ENCODE assay signal across 23 cellular contexts in the genomic region with DNA sequence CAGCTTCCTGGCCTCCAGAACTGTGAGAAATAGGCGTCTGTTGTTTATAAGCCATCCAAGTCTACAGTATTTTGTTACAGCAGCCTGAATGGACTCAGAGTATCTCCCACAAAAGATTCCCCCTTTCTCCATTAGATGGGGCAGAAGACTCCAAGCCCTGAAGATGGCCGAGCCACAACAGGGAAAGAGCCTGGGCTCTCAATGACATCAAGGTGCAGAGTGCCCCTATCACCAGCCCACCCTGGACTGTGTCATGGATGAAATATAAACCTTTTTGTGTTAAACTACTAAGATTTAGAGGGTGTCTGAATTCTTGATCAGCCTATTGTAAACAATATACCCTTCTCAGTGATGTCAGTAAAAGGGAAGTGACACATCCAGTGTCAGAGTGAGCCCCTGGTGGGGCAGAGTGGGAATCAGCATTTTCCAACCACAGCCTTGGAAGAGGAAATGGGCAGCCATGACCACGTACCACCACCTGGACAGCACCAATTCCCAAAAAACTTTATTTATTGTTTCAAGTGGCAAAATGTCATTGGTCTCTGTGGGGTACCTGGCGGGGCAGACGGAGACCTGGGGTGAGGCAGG. TPM values are rescaled to one million over a fixed set of nuclear protein-coding genes. Genes with fewer than 3 reads are reported as not detected.
DNase-seq lines count a peak whose midpoint lies in the region; ATAC-seq, FAIRE-seq and TF ChIP-seq lines count a peak whose summit lies in the region.
"Had no signal": no experiment of that assay in that cellular context is flagged by ENCODE, and none has a peak within 500 bp of the region (broad histone marks: within the 10 kb centered on the region; RNA-seq: fewer than 3 reads in every experiment).

No MANE protein-coding gene starts in this region.

- H2AFZ ChIP-seq in K562 (ENCODE audit: low read depth, low read length) (no peak overlapping the region), osteoblast (ENCODE audit: low read length) (no peak overlapping the region)
- H2AFZ ChIP-seq: GM23338 had no signal

- no peaks in the 10 kb centered on the region for H3K9me1 ChIP-seq in K562 (ENCODE audit: control insufficient read depth, insufficient read depth, low read length)

- peaks cover 9% of the 10 kb centered on the region for H3K4me1 ChIP-seq in Caco-2
- peaks cover 3 to 13% of the 10 kb centered on the region in 2 experiments; a peak in 4 of 5 replicates for H3K4me1 ChIP-seq in K562 (replicated peaks in 1 of 2; ENCODE audit: control insufficient read depth in 2 of 2, insufficient read depth in 2 of 2, low read length in 2 of 2)
- peaks cover 15% of the 10 kb centered on the region for H3K4me1 ChIP-seq in osteoblast (ENCODE audit: insufficient read depth, low read length)
- H3K4me1 ChIP-seq: BLaER1 had no signal

- TF ChIP-seq CTCF in Caco-2 (IDR thresholded peaks at IDR 0.05; ENCODE audit: insufficient read depth in 1 of 2, low read depth in 1 of 2, low read length in 1 of 2, severe bottlenecking in 1 of 2, unreplicated experiment in 1 of 2) (no peak), K562 (IDR thresholded peaks at IDR 0.05 in 2 of 3, conservative IDR thresholded peaks at IDR 0.05 in 1 of 3; ENCODE audit: insufficient read depth in 2 of 3, low read depth in 1 of 3, low read length in 3 of 3) (0 out of 6 replicates have a peak, but pooled peaks of 1 of the 3 experiments have one; percentile 1), osteoblast (IDR thresholded peaks at IDR 0.05; ENCODE audit: extremely low read depth, low read depth, low read length) (no peak)

- WGBS in K562 (ENCODE audit: insufficient coverage, low coverage, missing lambda C conversion rate), result 84% methylated on average over 4 of the region's 5 CpGs

- H3K27ac Mint-ChIP-seq in Caco-2 (ENCODE audit: unreplicated experiment), result no peak overlapping the region
- H3K27ac Mint-ChIP-seq: CD14-positive monocyte; CD4-positive, alpha-beta memory T cell; GM23338; HFFc6 had no signal

- no peak for FAIRE-seq in K562 (lab: Jason Lieb, UNC)
- FAIRE-seq: G401.6, GM12891, GM18507, H54 had no signal

- POLR2A ChIA-PET in Caco-2 (lab: Charles Lee), result no interaction called here
- POLR2A ChIA-PET in K562 (lab: Yijun Ruan, JAX), result no interaction called here

- intact Hi-C loops in Caco-2 (cut with micrococcal nuclease; ENCODE audit: unreplicated experiment) (no loop called here), K562 (cut with micrococcal nuclease) (no loop called here)

- H3K9me3 Mint-ChIP-seq in Caco-2 (ENCODE audit: unreplicated experiment), result no peaks in the 10 kb centered on the region
- H3K9me3 Mint-ChIP-seq: HFFc6 had no signal

- TF ChIP-seq POLR2A in K562 (conservative IDR thresholded peaks at IDR 0.05), result no peak

- no peak overlapping the region for H3K27ac ChIP-seq in K562 (ENCODE audit: extremely low read depth, low read depth, low read length)
- no peak overlapping the region for H3K27ac ChIP-seq in osteoblast (ENCODE audit: low read depth, low read length)
- H3K27ac ChIP-seq: BLaER1 had no signal

- H3K4me3 ChIP-seq in Caco-2 (ENCODE audit: low read depth, low read length) (no peak overlapping the region), K562 (no peak overlapping the region), osteoblast (ENCODE audit: insufficient read depth, low read length) (no peak overlapping the region)
- H3K4me3 ChIP-seq: BLaER1, GM23338 had no signal

- H3K4me2 ChIP-seq in K562 (ENCODE audit: insufficient read depth, low read length) (no peak overlapping the region), osteoblast (ENCODE audit: insufficient read depth, low read length) (no peak overlapping the region)
- H3K4me2 ChIP-seq: BLaER1, GM23338 had no signal

- BruUV-seq in Caco-2 (replicated peaks; lab: Mats Ljungman, UMichigan) (TSS peak; percentile 14), K562 (replicated peaks; lab: Mats Ljungman, UMichigan) (no TSS peak)

- no peak overlapping the region for H3K9ac ChIP-seq in K562 (ENCODE audit: insufficient read depth in 1 of 2, low read depth in 2 of 2, low read length in 2 of 2)
- H3K9ac ChIP-seq: BLaER1 had no signal

- ATAC-seq in K562, result peak; percentile 29; the same call in 2 of the 3 replicates
- ATAC-seq: GM23338, HCT116 had no signal

- H3K36me3 Mint-ChIP-seq in Caco-2 (ENCODE audit: insufficient read depth, unreplicated experiment), result peaks cover 77% of the 10 kb centered on the region

- H3K9me3 ChIP-seq in Caco-2, result no peaks in the 10 kb centered on the region; the same call in 1 of the 2 replicates
- no peaks in the 10 kb centered on the region; the same call in 1 of the 2 replicates for H3K9me3 ChIP-seq in K562 (replicated peaks; ENCODE audit: control insufficient read depth, insufficient read depth, low read depth, low read length)
- H3K9me3 ChIP-seq in osteoblast (ENCODE audit: low read depth, low read length), result no peaks in the 10 kb centered on the region

- CTCF ChIA-PET in Caco-2 (lab: Charles Lee), result no interaction called here
- CTCF ChIA-PET in K562 (lab: Yijun Ruan, JAX; ENCODE audit: low intra/inter-chr PET ratio), result interaction anchor here (0.6 kb wide), 1 partner anchor 170 kb away, joined by 3 read pairs; no protein-coding TSS in a partner anchor

- in situ Hi-C loops in K562 (cut with MboI), result no loop called here

- no peak for TF ChIP-seq EP300 in K562 (IDR thresholded peaks at IDR 0.05; ENCODE audit: low read length)

- H3K27me3 ChIP-seq in Caco-2 (replicated peaks; ENCODE audit: control insufficient read depth, insufficient read depth, low read length), result no peaks in the 10 kb centered on the region
- H3K27me3 ChIP-seq in K562 (ENCODE audit: control insufficient read depth in 2 of 2, insufficient read depth in 2 of 2, low read length in 2 of 2), result no peaks in the 10 kb centered on the region
- no peaks in the 10 kb centered on the region for H3K27me3 ChIP-seq in osteoblast (ENCODE audit: insufficient read depth, low read length)
- H3K27me3 ChIP-seq: BLaER1 had no signal

- H3K79me2 ChIP-seq in K562 (ENCODE audit: control insufficient read depth, insufficient read depth, low read length), result no peaks in the 10 kb centered on the region
- H3K79me2 ChIP-seq in osteoblast (ENCODE audit: insufficient read depth, low read length), result peaks cover 9% of the 10 kb centered on the region

- no peaks in the 10 kb centered on the region for H3K27me3 Mint-ChIP-seq in Caco-2 (ENCODE audit: insufficient read depth, unreplicated experiment)
- H3K27me3 Mint-ChIP-seq: CD4-positive, alpha-beta memory T cell had no signal

- H4K20me1 ChIP-seq in K562 (replicated peaks; ENCODE audit: control insufficient read depth, insufficient read depth, low read length) (no peaks in the 10 kb centered on the region), osteoblast (ENCODE audit: insufficient read depth, low read length) (peaks cover 14% of the 10 kb centered on the region)
- H4K20me1 ChIP-seq: BLaER1 had no signal

- peaks cover 8% of the 10 kb centered on the region for H3K4me1 Mint-ChIP-seq in Caco-2 (ENCODE audit: low read depth, unreplicated experiment)
- H3K4me1 Mint-ChIP-seq: CD14-positive monocyte had no signal

- TF ChIP-seq RAD21 in K562 (CRISPR knock-in tag; conservative IDR thresholded peaks at IDR 0.05 in 1 of 2, IDR thresholded peaks at IDR 0.05 in 1 of 2), result no peak

- peaks cover 22% of the 10 kb centered on the region for H3K36me3 ChIP-seq in Caco-2 (ENCODE audit: control insufficient read depth, insufficient read depth, low read length)
- H3K36me3 ChIP-seq in K562 (ENCODE audit: control insufficient read depth, insufficient read depth, low read length), result peaks cover 46% of the 10 kb centered on the region
- H3K36me3 ChIP-seq in osteoblast (ENCODE audit: insufficient read depth, low read length), result peaks cover 63% of the 10 kb centered on the region

- no peak overlapping the region for H3K4me3 Mint-ChIP-seq in Caco-2 (ENCODE audit: unreplicated experiment)
- H3K4me3 Mint-ChIP-seq: CD14-positive monocyte; CD4-positive, alpha-beta memory T cell; GM23338; HFFc6 had no signal

- DNase-seq in Caco-2, result no peak
- peak; percentile 79 for DNase-seq in HT1080 (ENCODE audit: low read depth)
- no peak for DNase-seq in K562 (ENCODE audit: extremely low read depth in 1 of 4, low spot score in 3 of 4)
- DNase-seq in osteoblast (ENCODE audit: insufficient read length, low spot score, missing footprints), result peak; percentile 26
- no peak for DNase-seq in EL
- DNase-seq in foreskin melanocyte, result no peak
- DNase-seq in NCI-H187 (lab: John Stamatoyannopoulos, UW), result no peak
- DNase-seq: 8988T; CD4-positive, alpha-beta memory T cell; DMS 273 treated with DMSO at 0.1 percent for 48 hours; DMS53; DND-41; HFFc6 had no signal

RNA-seq across cellular contexts. Expression of gene TNKS1BP1, which starts 25.5 kb away (rescaled TPM):
- 107 and 120 TPM in 2 replicates for total RNA-seq in Caco-2 (2022)
- total RNA-seq in HT1080 (2014; rRNA removed; shearing (Covaris generic)), result 39.8 and 57.0 TPM in 2 replicates
- polyA plus RNA-seq in HT1080 (2015; cell fraction: cytosol; rRNA removed), result 23.9 and 28.5 TPM in 2 replicates
- polyA plus RNA-seq in HT1080 (2015; cell fraction: nucleus; rRNA removed), result 190 and 205 TPM in 2 replicates
- 28.6 and 47.8 TPM in 2 replicates for total RNA-seq in K562 (2011; cell fraction: chromatin; rRNA removed; ENCODE audit: low replicate concordance)
- 20.5 and 22.4 TPM in 2 replicates for total RNA-seq in K562 (2011; cell fraction: nucleolus; rRNA removed)
- total RNA-seq in K562 (2011; cell fraction: nucleoplasm; rRNA removed), result 30.6 and 31.7 TPM in 2 replicates
- 16.2 and 20.2 TPM in 2 replicates for total RNA-seq in K562 (2014; rRNA removed)
- total RNA-seq in K562 (2014; rRNA removed; fragmentation: Illumina TruSeq; extraction: Trizol), result 10.9 and 11.2 TPM in 2 replicates
- 8.0 and 10.3 TPM in 2 replicates for total RNA-seq in K562 (2015; rRNA removed; fragmentation: Illumina TruSeq; extraction: Trizol)
- total RNA-seq in K562 (2021), result 35.0 and 47.2 TPM in 2 replicates
- 7.3 and 14.1 TPM in 2 replicates for polyA plus RNA-seq in K562 (2011; rRNA removed)
- 11.4 and 12.5 TPM in 2 replicates for polyA plus RNA-seq in K562 (2011; cell fraction: cytosol; rRNA removed)
- polyA plus RNA-seq in K562 (2011; cell fraction: nucleus; rRNA removed), result 34.2 and 50.1 TPM in 2 replicates
- polyA plus RNA-seq in K562 (2012), result 17.5 and 28.9 TPM in 2 replicates
- 29.9 and 31.4 TPM in 2 replicates for polyA plus RNA-seq in K562 (2014; fragmentation: Illumina TruSeq; extraction: Trizol)
- 1 to 10 TPM; 1.1 to 1.2 TPM for polyA plus RNA-seq in K562 (2014; fragmentation: Nextera tagmentation; extraction: Ambion mirVana)
- polyA plus RNA-seq in K562 (2014; rRNA removed), result 19.5 and 23.8 TPM in 2 replicates
- polyA minus RNA-seq in K562 (2011; rRNA and poly(A)+ RNA removed), result 13.6 and 14.5 TPM in 2 replicates
- 13.8 and 18.3 TPM in 2 replicates for polyA minus RNA-seq in K562 (2011; cell fraction: cytosol; rRNA and poly(A)+ RNA removed)
- 8.2 and 11.6 TPM in 2 replicates for polyA minus RNA-seq in K562 (2011; cell fraction: nucleus; rRNA and poly(A)+ RNA removed)
- 71.6 and 74.6 TPM in 2 replicates for total RNA-seq in osteoblast

RNA-seq across cellular contexts. Expression of gene SSRP1, which starts 36.4 kb away (rescaled TPM):
- total RNA-seq in Caco-2 (2022) (206 and 212 TPM in 2 replicates), K562 (2014; rRNA removed) (257 and 316 TPM in 2 replicates), K562 (2014; rRNA removed; fragmentation: Illumina TruSeq; extraction: Trizol) (216 and 243 TPM in 2 replicates), K562 (2015; rRNA removed; fragmentation: Illumina TruSeq; extraction: Trizol) (259 and 269 TPM in 2 replicates), K562 (2021) (224 and 245 TPM in 2 replicates), osteoblast (55.4 and 58.0 TPM in 2 replicates)
- total RNA-seq in HT1080 (2014; rRNA removed; shearing (Covaris generic)), result 206 and 249 TPM in 2 replicates
- 242 and 260 TPM in 2 replicates for polyA plus RNA-seq in HT1080 (2015; cell fraction: cytosol; rRNA removed)
- polyA plus RNA-seq in HT1080 (2015; cell fraction: nucleus; rRNA removed), result 226 and 227 TPM in 2 replicates
- 63.0 and 84.0 TPM in 2 replicates for total RNA-seq in K562 (2011; cell fraction: chromatin; rRNA removed; ENCODE audit: low replicate concordance)
- total RNA-seq in K562 (2011; cell fraction: nucleolus; rRNA removed), result 50.7 and 51.9 TPM in 2 replicates
- 52.0 and 58.5 TPM in 2 replicates for total RNA-seq in K562 (2011; cell fraction: nucleoplasm; rRNA removed)
- polyA plus RNA-seq in K562 (2011; rRNA removed) (232 and 251 TPM in 2 replicates), K562 (2014; fragmentation: Illumina TruSeq; extraction: Trizol) (314 and 416 TPM in 2 replicates), K562 (2014; fragmentation: Nextera tagmentation; extraction: Ambion mirVana) (10 to 100 TPM; 91.1 to 96.0 TPM), K562 (2014; rRNA removed) (224 and 238 TPM in 2 replicates)
- polyA plus RNA-seq in K562 (2011; cell fraction: cytosol; rRNA removed), result 291 and 330 TPM in 2 replicates
- 122 and 133 TPM in 2 replicates for polyA plus RNA-seq in K562 (2011; cell fraction: nucleus; rRNA removed)
- 172 and 211 TPM in 2 replicates for polyA plus RNA-seq in K562 (2012)
- polyA minus RNA-seq in K562 (2011; rRNA and poly(A)+ RNA removed), result 224 and 271 TPM in 2 replicates
- polyA minus RNA-seq in K562 (2011; cell fraction: cytosol; rRNA and poly(A)+ RNA removed), result 164 and 173 TPM in 2 replicates
- 25.0 and 46.5 TPM in 2 replicates for polyA minus RNA-seq in K562 (2011; cell fraction: nucleus; rRNA and poly(A)+ RNA removed)

RNA-seq across cellular contexts. Expression of gene P2RX3, which starts 38.9 kb away (rescaled TPM):
- total RNA-seq in Caco-2 (2022) (not detected in 2 replicates), K562 (2014; rRNA removed) (not detected in 2 replicates), K562 (2014; rRNA removed; fragmentation: Illumina TruSeq; extraction: Trizol) (not detected in 2 replicates), K562 (2015; rRNA removed; fragmentation: Illumina TruSeq; extraction: Trizol) (not detected in 2 replicates), K562 (2021) (not detected in 2 replicates), osteoblast (not detected in 2 replicates)
- total RNA-seq in HT1080 (2014; rRNA removed; shearing (Covaris generic)), result not detected in 2 replicates
- polyA plus RNA-seq in HT1080 (2015; cell fraction: cytosol; rRNA removed), result not detected in 2 replicates
- polyA plus RNA-seq in HT1080 (2015; cell fraction: nucleus; rRNA removed), result not detected in 2 replicates
- not detected in 2 replicates for total RNA-seq in K562 (2011; cell fraction: chromatin; rRNA removed; ENCODE audit: low replicate concordance)
- total RNA-seq in K562 (2011; cell fraction: nucleolus; rRNA removed), result not detected in 2 replicates
- total RNA-seq in K562 (2011; cell fraction: nucleoplasm; rRNA removed), result not detected in 2 replicates
- polyA plus RNA-seq in K562 (2011; rRNA removed) (not detected in 2 replicates), K562 (2014; fragmentation: Illumina TruSeq; extraction: Trizol) (not detected in 2 replicates), K562 (2014; fragmentation: Nextera tagmentation; extraction: Ambion mirVana) (not detected), K562 (2014; rRNA removed) (not detected in 2 replicates)
- 0.07 TPM in 1 of 2 replicates, not detected in the other for polyA plus RNA-seq in K562 (2011; cell fraction: cytosol; rRNA removed)
- not detected in 2 replicates for polyA plus RNA-seq in K562 (2011; cell fraction: nucleus; rRNA removed)
- polyA plus RNA-seq in K562 (2012), result not detected in 2 replicates
- not detected in 2 replicates for polyA minus RNA-seq in K562 (2011; rRNA and poly(A)+ RNA removed)
- not detected in 2 replicates for polyA minus RNA-seq in K562 (2011; cell fraction: cytosol; rRNA and poly(A)+ RNA removed)
- polyA minus RNA-seq in K562 (2011; cell fraction: nucleus; rRNA and poly(A)+ RNA removed), result not detected in 2 replicates
- total RNA-seq: A673; CD4-positive, alpha-beta memory T cell; HFFc6 had no signal
- polyA plus RNA-seq: AG04450; CD14-positive monocyte; CD4-positive, alpha-beta memory T cell had no signal

Comparison
In these comparisons a context has a peak if more than half of its experiments do, and no peak if none do; other contexts are left out.
1. DNase-seq: peak in HT1080 (single experiment) and osteoblast (single experiment); none in Caco-2 (0 of 2), K562 (0 of 4), EL (single experiment), foreskin melanocyte (single experiment) and NCI-H187 (0 of 2).